Comparison of ENCODE assay signal across 12 cellular contexts in the genomic region with DNA sequence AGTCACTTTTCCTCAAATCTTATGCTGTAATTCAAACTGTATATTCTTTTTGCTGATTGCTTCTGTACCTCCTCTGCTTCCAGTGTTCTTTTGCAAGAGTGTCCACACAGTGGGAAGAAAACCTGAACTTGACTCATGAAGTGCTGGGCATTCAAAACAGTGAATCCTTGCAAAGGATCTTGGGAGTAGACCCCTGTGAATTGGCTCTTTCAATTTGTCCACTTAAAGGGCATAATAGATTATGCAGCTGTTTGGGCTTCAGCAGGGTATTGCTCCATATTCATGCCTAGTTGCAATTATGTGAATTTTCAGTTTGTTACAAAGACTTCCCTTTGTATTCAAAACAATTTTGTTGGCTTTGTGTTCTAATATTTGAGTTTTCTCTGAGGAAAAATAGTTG. TPM values are rescaled to one million over a fixed set of nuclear protein-coding genes. Genes with fewer than 3 reads are reported as not detected.
DNase-seq lines count a peak whose midpoint lies in the region; ATAC-seq and TF ChIP-seq lines count a peak whose summit lies in the region.
"Had no signal": no experiment of that assay in that cellular context is flagged by ENCODE, and none has a peak within 500 bp of the region (broad histone marks: within the 10 kb centered on the region; RNA-seq: fewer than 3 reads in every experiment).

No MANE protein-coding gene starts in this region.

- H3K4me1 ChIP-seq in CD8-positive, alpha-beta memory T cell (ENCODE audit: insufficient read depth, low read length), result peaks cover 25% of the 10 kb centered on the region
- peaks cover 2% of the 10 kb centered on the region; the same call in 1 of the 2 replicates for H3K4me1 ChIP-seq in IMR-90 (ENCODE audit: control insufficient read depth, insufficient read depth, low read length)
- peaks cover 45% of the 10 kb centered on the region for H3K4me1 ChIP-seq in RWPE2 (ENCODE audit: insufficient read depth, poor library complexity, severe bottlenecking)
- no peaks in the 10 kb centered on the region for H3K4me1 ChIP-seq in ovary (ENCODE audit: insufficient read depth)
- H3K4me1 ChIP-seq: Caco-2 had no signal

- no peak for TF ChIP-seq POLR2A in IMR-90 (IDR thresholded peaks at IDR 0.05; ENCODE audit: low read depth, low read length)
- TF ChIP-seq POLR2A in ovary (IDR thresholded peaks at IDR 0.05), result no peak

- no peak overlapping the region for H2BK120ac ChIP-seq in IMR-90 (ENCODE audit: low read depth, low read length)

- in situ Hi-C loops in IMR-90 (cut with MboI; ENCODE audit: low sequenced_read_pairs), result no loop called here

- no peaks in the 10 kb centered on the region for H3K27me3 Mint-ChIP-seq in CD8-positive, alpha-beta memory T cell
- H3K27me3 Mint-ChIP-seq: activated naive CD4-positive, alpha-beta T cell treated with anti-CD3 and anti-CD28 coated beads, Interleukin-2, amount 10 ng/mL, durations not matched to agents 7 days and 5 days; stimulated activated naive CD8-positive, alpha-beta T cell treated with anti-CD3 and anti-CD28 coated beads, Interleukin-15, Interleukin-2, amounts not matched to agents 100 ng/mL and 50 ng/mL, for 24 hours had no signal

- H2BK5ac ChIP-seq in IMR-90 (ENCODE audit: low read depth, low read length, poor library complexity, severe bottlenecking), result peak overlapping the region; percentile 53

- H3K9me3 ChIP-seq in CD8-positive, alpha-beta memory T cell (ENCODE audit: low read length), result no peaks in the 10 kb centered on the region
- H3K9me3 ChIP-seq in IMR-90 (ENCODE audit: control insufficient read depth, insufficient read depth, low read length), result no peaks in the 10 kb centered on the region
- no peaks in the 10 kb centered on the region for H3K9me3 ChIP-seq in RWPE2 (ENCODE audit: severe bottlenecking)
- H3K9me3 ChIP-seq in ovary, result no peaks in the 10 kb centered on the region
- H3K9me3 ChIP-seq: Caco-2 had no signal

- H3K4me2 ChIP-seq in IMR-90 (ENCODE audit: low read depth, low read length), result peak overlapping the region; percentile 78; the same call in 1 of the 2 replicates

- no peak overlapping the region for H3K18ac ChIP-seq in IMR-90 (ENCODE audit: low read depth, low read length)

- no peak overlapping the region for H3K23ac ChIP-seq in IMR-90 (ENCODE audit: low read depth, low read length)

- peaks cover 4% of the 10 kb centered on the region; the same call in 1 of the 2 replicates for H3K9me1 ChIP-seq in IMR-90 (ENCODE audit: insufficient read depth, low read length)

- H3K4me3 ChIP-seq in CD8-positive, alpha-beta memory T cell (ENCODE audit: low read length), result no peak overlapping the region
- H3K4me3 ChIP-seq in IMR-90 (ENCODE audit: insufficient read depth, low read depth, low read length) (no peak overlapping the region), RWPE2 (ENCODE audit: severe bottlenecking) (no peak overlapping the region), ovary (no peak overlapping the region)
- H3K4me3 ChIP-seq: skin epidermis had no signal

- H2AFZ ChIP-seq in IMR-90 (replicated peaks; ENCODE audit: low read length, poor library complexity), result no peak overlapping the region

- H3K36me3 Mint-ChIP-seq in CD8-positive, alpha-beta memory T cell, result peaks cover 0 to 6% (median 1%) of the 10 kb centered on the region in 3 donors

- no peak overlapping the region for H3K4me3 Mint-ChIP-seq in CD8-positive, alpha-beta memory T cell
- H3K4me3 Mint-ChIP-seq: activated naive CD4-positive, alpha-beta T cell treated with anti-CD3 and anti-CD28 coated beads, Interleukin-2, amount 10 ng/mL, durations not matched to agents 7 days and 5 days had no signal

- H2AK5ac ChIP-seq in IMR-90 (ENCODE audit: low read depth, low read length), result no peak overlapping the region

- H4K5ac ChIP-seq in IMR-90 (ENCODE audit: low read depth, low read length), result no peak overlapping the region

- ATAC-seq in IMR-90 (ENCODE audit: low read depth), result peak; percentile 10; the same call in 1 of the 2 replicates
- peak; percentile 47 for ATAC-seq in RWPE2 (ENCODE audit: low read depth)

- peak overlapping the region; percentile 25 for H3K27ac ChIP-seq in CD8-positive, alpha-beta memory T cell (ENCODE audit: low read depth, low read length)
- H3K27ac ChIP-seq in IMR-90 (ENCODE audit: insufficient read depth, low read length) (peak overlapping the region; percentile 4; the same call in 1 of the 2 replicates), RWPE2 (ENCODE audit: poor library complexity, severe bottlenecking) (peak overlapping the region; percentile 42), ovary (no peak overlapping the region)

- no peak for TF ChIP-seq EP300 in ovary (IDR thresholded peaks at IDR 0.05)

- H2BK15ac ChIP-seq in IMR-90 (ENCODE audit: low read depth, low read length), result no peak overlapping the region

- H2BK20ac ChIP-seq in IMR-90 (ENCODE audit: low read depth, low read length), result no peak overlapping the region

- no peak overlapping the region for H3K4ac ChIP-seq in IMR-90 (ENCODE audit: low read depth, low read length)

- no peaks in the 10 kb centered on the region for H3K9me3 Mint-ChIP-seq in CD8-positive, alpha-beta memory T cell
- H3K9me3 Mint-ChIP-seq: activated naive CD4-positive, alpha-beta T cell treated with anti-CD3 and anti-CD28 coated beads, Interleukin-2, amount 10 ng/mL, durations not matched to agents 7 days and 5 days; stimulated activated naive CD8-positive, alpha-beta T cell treated with anti-CD3 and anti-CD28 coated beads, Interleukin-15, Interleukin-2, amounts not matched to agents 100 ng/mL and 50 ng/mL, for 24 hours had no signal

- no TSS peak for BruUV-seq in IMR-90 (replicated peaks; lab: Mats Ljungman, UMichigan)

- no peaks in the 10 kb centered on the region for H3K27me3 ChIP-seq in CD8-positive, alpha-beta memory T cell (ENCODE audit: insufficient read depth, low read length, poor library complexity, severe bottlenecking)
- H3K27me3 ChIP-seq in IMR-90 (ENCODE audit: control insufficient read depth, insufficient read depth, low read length) (no peaks in the 10 kb centered on the region), RWPE2 (ENCODE audit: insufficient read depth, poor library complexity, severe bottlenecking) (no peaks in the 10 kb centered on the region), ovary (no peaks in the 10 kb centered on the region)

- peak overlapping the region; percentile 2; the same call in 1 of the 2 replicates for H3K9ac ChIP-seq in IMR-90 (ENCODE audit: low read depth, low read length)

- CTCF ChIA-PET in CD8-positive, alpha-beta memory T cell (lab: Charles Lee), result no interaction called here
- CTCF ChIA-PET in IMR-90 (lab: Yijun Ruan, JAX), result no interaction called here

- dilution Hi-C loops in IMR-90 (cut with HindIII; ENCODE audit: low sequenced_read_pairs, unreplicated experiment), result no loop called here

- H3K14ac ChIP-seq in IMR-90 (replicated peaks; ENCODE audit: low read depth, low read length), result no peak overlapping the region

- H4K8ac ChIP-seq in IMR-90 (ENCODE audit: low read depth in 2 of 2, low read length in 2 of 2), result peak overlapping the region in 1 of 2 experiments; percentile 1; a peak in 1 of 4 replicates

- peaks cover 0 to 42% of the 10 kb centered on the region in 2 experiments; a peak in 2 of 4 replicates for H3K79me1 ChIP-seq in IMR-90 (ENCODE audit: low read depth in 1 of 2, low read length in 2 of 2)

- no peak for TF ChIP-seq RAD21 in IMR-90 (IDR thresholded peaks at IDR 0.05; ENCODE audit: low read length)

- H3K56ac ChIP-seq in IMR-90 (ENCODE audit: extremely low read depth, insufficient read depth, low read length), result no peak overlapping the region

- POLR2A ChIA-PET in CD8-positive, alpha-beta memory T cell (lab: Charles Lee), result interaction anchor here (1.2 kb wide), 1 partner anchor 11 kb away, joined by 4 read pairs; no protein-coding TSS in a partner anchor
- POLR2A ChIA-PET in IMR-90 (lab: Charles Lee; ENCODE audit: unreplicated experiment), result no interaction called here

- no peak overlapping the region for H4K91ac ChIP-seq in IMR-90 (ENCODE audit: insufficient read depth, low read depth, low read length)

- no peak overlapping the region for H3K27ac Mint-ChIP-seq in CD8-positive, alpha-beta memory T cell
- H3K27ac Mint-ChIP-seq: activated naive CD4-positive, alpha-beta T cell treated with anti-CD3 and anti-CD28 coated beads, Interleukin-2, amount 10 ng/mL, durations not matched to agents 7 days and 5 days had no signal

- no peaks in the 10 kb centered on the region for H3K36me3 ChIP-seq in CD8-positive, alpha-beta memory T cell (ENCODE audit: insufficient read depth, low read length)
- H3K36me3 ChIP-seq in IMR-90 (ENCODE audit: control insufficient read depth, insufficient read depth, low read length) (no peaks in the 10 kb centered on the region), RWPE2 (ENCODE audit: low read depth) (0 out of 2 replicates have a peak, but pooled peaks cover 7% of the 10 kb centered on the region), ovary (no peaks in the 10 kb centered on the region)

- DNase-seq in CD8-positive, alpha-beta memory T cell, result no peak
- DNase-seq in IMR-90 (peak; percentile 58), RWPE2 (ENCODE audit: low spot score) (no peak), foreskin melanocyte (peak; percentile 81), ovary (no peak), NCI-H510A treated with DMSO at 0.1 percent for 48 hours (lab: John Stamatoyannopoulos, UW) (no peak), mesenteric fat pad (ENCODE audit: low spot score) (no peak), DMS114 treated with DMSO at 0.1 percent for 48 hours (lab: John Stamatoyannopoulos, UW; ENCODE audit: unreplicated experiment) (no peak)
- DNase-seq: activated naive CD4-positive, alpha-beta T cell treated with anti-CD3 and anti-CD28 coated beads, Interleukin-2, amount 10 ng/mL, durations not matched to agents 7 days and 5 days; Caco-2 had no signal

- H3K4me1 Mint-ChIP-seq in CD8-positive, alpha-beta memory T cell, result peaks cover 56 to 88% (median 81%) of the 10 kb centered on the region in 3 donors

- H2AK9ac ChIP-seq in IMR-90 (replicated peaks; ENCODE audit: low read depth, low read length, poor library complexity), result no peak overlapping the region

- intact Hi-C loops in IMR-90 (cut with micrococcal nuclease), result loop anchor here (5.0 kb wide), 1 partner anchor 101 kb away; no protein-coding TSS in a partner anchor
- intact Hi-C loops in ovary (cut with DNase I), result no loop called here

- TF ChIP-seq CTCF in IMR-90 (conservative IDR thresholded peaks at IDR 0.05; ENCODE audit: low read depth, low read length), result no peak
- no peak for TF ChIP-seq CTCF in RWPE2 (IDR thresholded peaks at IDR 0.05; ENCODE audit: poor library complexity, severe bottlenecking)
- no peak for TF ChIP-seq CTCF in ovary (IDR thresholded peaks at IDR 0.05)

- peaks cover 8% of the 10 kb centered on the region; the same call in 1 of the 2 replicates for H4K20me1 ChIP-seq in IMR-90 (ENCODE audit: insufficient read depth, low read length)

TF ChIP-seq in IMR-90, 13 proteins besides CTCF, POLR2A, EP300 and RAD21 (continues in another document):
- TF ChIP-seq CEBPB (IDR thresholded peaks at IDR 0.05; ENCODE audit: low read depth, low read length), result peak; percentile 37; the same call in 1 of the 2 replicates

RNA-seq across cellular contexts. Expression of a gene that starts 11.4 kb away (rescaled TPM):
- total RNA-seq in CD8-positive, alpha-beta memory T cell, result 10 to 100 TPM; 27.5 to 28.6 TPM
- polyA plus RNA-seq in CD8-positive, alpha-beta memory T cell, result 111 TPM
- total RNA-seq in IMR-90 (2012; rRNA removed) (88.6 and 96.4 TPM in 2 replicates), ovary (100 to 1,000 TPM in 1 of 7 donors, 10 to 100 TPM in 6; 57.3 to 105 (median 70.3) TPM), mesenteric fat pad (84.0 TPM)
- polyA plus RNA-seq in IMR-90 (2012; rRNA removed) (56.0 and 77.5 TPM in 2 replicates), ovary (10 to 100 TPM; 62.6 to 65.4 TPM)
- 67.0 and 119 TPM in 2 replicates for polyA plus RNA-seq in IMR-90 (2012; cell fraction: cytosol; rRNA removed)
- polyA plus RNA-seq in IMR-90 (2012; cell fraction: nucleus; rRNA removed; ENCODE audit: low replicate concordance), result 33.2 and 65.3 TPM in 2 replicates

Comparison
In these comparisons a context has a peak if more than half of its experiments do, and no peak if none do; other contexts are left out.
1. DNase-seq: peak in IMR-90 (single experiment) and foreskin melanocyte (single experiment); none in CD8-positive, alpha-beta memory T cell (0 of 5), RWPE2 (single experiment), ovary (0 of 5), NCI-H510A treated with DMSO at 0.1 percent for 48 hours (single experiment), mesenteric fat pad (single experiment) and DMS114 treated with DMSO at 0.1 percent for 48 hours (single experiment).
2. H3K27ac ChIP-seq: peak in CD8-positive, alpha-beta memory T cell (single experiment), IMR-90 (single experiment) and RWPE2 (single experiment); none in ovary (0 of 2).